ENCODE assay signal across 23 cellular contexts in the genomic region with DNA sequence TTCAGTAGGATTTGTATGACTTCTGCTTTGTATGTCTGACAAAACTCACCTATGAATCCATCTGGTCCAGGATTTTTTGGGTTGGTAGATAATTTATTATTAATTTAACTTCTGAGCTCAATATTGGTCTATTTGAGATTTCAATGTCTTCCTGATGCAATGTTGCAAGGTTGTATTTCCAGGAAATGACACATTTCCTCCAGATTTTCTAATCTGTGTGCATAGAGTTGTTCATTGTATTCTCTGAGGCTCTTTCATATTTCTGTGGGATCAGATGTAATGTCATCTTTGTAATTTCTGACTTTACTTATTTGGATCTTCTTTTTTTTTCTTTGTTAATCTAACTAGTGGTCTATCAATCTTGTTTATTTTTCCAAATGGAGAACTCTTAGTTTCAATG.
"Had no signal": no experiment of that assay in that cellular context is flagged by ENCODE, and none has a peak within 500 bp of the region (broad histone marks: within the 10 kb centered on the region; RNA-seq: fewer than 3 reads in every experiment).

No MANE protein-coding gene starts in this region.

- H3K9me3 ChIP-seq: neutrophil, ovary, prostate gland, spleen, testis, vagina had no signal

- DNase-seq: activated CD4-positive, alpha-beta memory T cell treated with anti-CD3 and anti-CD28 coated beads, Interleukin-2, amount 10 ng/mL, durations not matched to agents 7 days and 5 days; activated CD4-positive, alpha-beta T cell treated with anti-CD3 and anti-CD28 coated beads, Interleukin-2, amount 10 ng/mL, durations not matched to agents 24 days and 14 days; activated effector memory CD4-positive, alpha-beta T cell treated with anti-CD3 and anti-CD28 coated beads, Interleukin-2, amount 50 U/mL, for 16 hours; activated naive CD4-positive, alpha-beta T cell treated with anti-CD3 and anti-CD28 coated beads, Interleukin-2, amount 10 ng/mL, durations not matched to agents 7 days and 5 days; amygdala; effector memory CD8-positive, alpha-beta T cell; glutamatergic neuron; hypothalamus; left ventricle myocardium superior; ovary; spleen; stimulated activated CD4-positive, alpha-beta T cell treated with anti-CD3 and anti-CD28 coated beads, Interleukin-4, amount 100 ng/mL, for 1 hour; stimulated activated naive CD4-positive, alpha-beta T cell; testis; trophoblast cell had no signal

- H3K4me3 ChIP-seq: cardiac muscle cell, ovary, prostate gland, spleen, testis, vagina had no signal

- FAIRE-seq: frontal cortex, islet of Langerhans had no signal

- H3K36me3 ChIP-seq: cardiac muscle cell, neutrophil, ovary, prostate gland, spleen, vagina had no signal

- H3K27ac ChIP-seq: cardiac muscle cell, neutrophil, ovary, prostate gland, spleen, testis, vagina, VCaP had no signal

- H3K4me1 ChIP-seq: prostate gland, spleen, testis, vagina had no signal

- ATAC-seq: activated CD4-positive, CD25-positive, alpha-beta regulatory T cell treated with anti-CD3 and anti-CD28 coated beads, Interleukin-2, amount 50 U/mL, for 24 hours; effector memory CD8-positive, alpha-beta T cell; left ventricle myocardium superior had no signal

- H3K27me3 ChIP-seq: cardiac muscle cell, neutrophil, ovary, spleen, testis, vagina had no signal
